In genomic region chr7:113331155-113331898, GRCh38 we compare ENCODE assay signal across 16 cellular contexts.
DNase-seq lines count a peak whose midpoint lies in the region; ATAC-seq and TF ChIP-seq lines count a peak whose summit lies in the region.
"Had no signal": no experiment of that assay in that cellular context is flagged by ENCODE, and none has a peak within 500 bp of the region (broad histone marks: within the 10 kb centered on the region; RNA-seq: fewer than 3 reads in every experiment).

No MANE protein-coding gene starts in this region.

- no peaks in the 10 kb centered on the region for H3K4me1 Mint-ChIP-seq in chondrocyte (ENCODE audit: low read depth)
- no peaks in the 10 kb centered on the region for H3K4me1 Mint-ChIP-seq in progenitor cell of endocrine pancreas (ENCODE audit: low read depth)
- H3K4me1 Mint-ChIP-seq: activated naive CD4-positive, alpha-beta T cell treated with anti-CD3 and anti-CD28 coated beads, Interleukin-2, amount 50 U/mL, for 24 hours; IgD-negative memory B cell had no signal

- H3K27ac Mint-ChIP-seq in chondrocyte (ENCODE audit: unreplicated experiment) (no peak overlapping the region), progenitor cell of endocrine pancreas (no peak overlapping the region)
- H3K27ac Mint-ChIP-seq: activated naive CD4-positive, alpha-beta T cell treated with anti-CD3 and anti-CD28 coated beads, Interleukin-2, amount 50 U/mL, for 24 hours; natural killer cell treated with Interleukin-12 subunit alpha and Interleukin-12 subunit beta and Interleukin-15 and Interleukin-18, amount 100 ng/mL, for 72 hours had no signal

- H3K9me3 Mint-ChIP-seq in chondrocyte (ENCODE audit: low read depth): peaks cover 10% of the 10 kb centered on the region
- peaks cover 2% of the 10 kb centered on the region for H3K9me3 Mint-ChIP-seq in progenitor cell of endocrine pancreas (ENCODE audit: low read depth)
- H3K9me3 Mint-ChIP-seq: activated naive CD4-positive, alpha-beta T cell treated with anti-CD3 and anti-CD28 coated beads, Interleukin-2, amount 50 U/mL, for 24 hours had no signal

- TF ChIP-seq CTCF in chondrocyte (IDR thresholded peaks at IDR 0.05): no peak
- TF ChIP-seq CTCF in progenitor cell of endocrine pancreas (IDR thresholded peaks at IDR 0.05; ENCODE audit: unreplicated experiment): no peak

- peak; percentile 8 for DNase-seq in DMS 273 (lab: John Stamatoyannopoulos, UW; ENCODE audit: unreplicated experiment)
- DNase-seq in DMS 273 treated with DMSO at 0.1 percent for 48 hours (lab: John Stamatoyannopoulos, UW): no peak
- peak; percentile 41 for DNase-seq in chondrocyte (ENCODE audit: low spot score)
- peak; percentile 24 for DNase-seq in iPS-NIHi7 (ENCODE audit: extremely low spot score)
- no peak for DNase-seq in stimulated activated CD8-positive, alpha-beta memory T cell treated with anti-CD3 and anti-CD28 coated beads, Interleukin-4, amount 100 ng/mL, for 48 hours
- no peak for DNase-seq in progenitor cell of endocrine pancreas (ENCODE audit: low spot score, unreplicated experiment)
- no peak for DNase-seq in HPDE6-E6E7 (ENCODE audit: extremely low spot score)
- DNase-seq: activated CD4-positive, alpha-beta T cell treated with anti-CD3 and anti-CD28 coated beads for 48 hours; effector CD8-positive, alpha-beta T cell; NCI-H1092; stimulated activated CD4-positive, alpha-beta T cell treated with anti-CD3 and anti-CD28 coated beads, Interleukin-2, amount 100 ng/mL, for 48 hours had no signal

- H3K4me3 Mint-ChIP-seq in chondrocyte (ENCODE audit: unreplicated experiment): no peak overlapping the region
- H3K4me3 Mint-ChIP-seq in progenitor cell of endocrine pancreas (ENCODE audit: low read depth): no peak overlapping the region
- H3K4me3 Mint-ChIP-seq: activated naive CD4-positive, alpha-beta T cell treated with anti-CD3 and anti-CD28 coated beads, Interleukin-2, amount 50 U/mL, for 24 hours; IgD-negative memory B cell; natural killer cell treated with Interleukin-12 subunit alpha and Interleukin-12 subunit beta and Interleukin-15 and Interleukin-18, amount 100 ng/mL, for 72 hours had no signal

- peaks cover 17% of the 10 kb centered on the region for H3K27me3 Mint-ChIP-seq in chondrocyte (ENCODE audit: low read depth)
- no peaks in the 10 kb centered on the region for H3K27me3 Mint-ChIP-seq in progenitor cell of endocrine pancreas
- H3K27me3 Mint-ChIP-seq: activated naive CD4-positive, alpha-beta T cell treated with anti-CD3 and anti-CD28 coated beads, Interleukin-2, amount 50 U/mL, for 24 hours; natural killer cell treated with Interleukin-12 subunit alpha and Interleukin-12 subunit beta and Interleukin-15 and Interleukin-18, amount 100 ng/mL, for 72 hours had no signal

- ATAC-seq in GM21619 (IDR thresholded peaks at IDR 0.05; ENCODE audit: unreplicated experiment): no peak
- ATAC-seq: natural killer cell treated with Interleukin-12 subunit alpha and Interleukin-12 subunit beta and Interleukin-15 and Interleukin-18, amount 100 ng/mL, for 72 hours; right lobe of liver had no signal

- H3K36me3 Mint-ChIP-seq in chondrocyte (ENCODE audit: low read depth) (no peaks in the 10 kb centered on the region), progenitor cell of endocrine pancreas (ENCODE audit: insufficient read depth) (no peaks in the 10 kb centered on the region)
- H3K36me3 Mint-ChIP-seq: activated naive CD4-positive, alpha-beta T cell treated with anti-CD3 and anti-CD28 coated beads, Interleukin-2, amount 50 U/mL, for 24 hours; IgD-negative memory B cell; natural killer cell treated with Interleukin-12 subunit alpha and Interleukin-12 subunit beta and Interleukin-15 and Interleukin-18, amount 100 ng/mL, for 72 hours had no signal

Comparison
In these comparisons a context has a peak if more than half of its experiments do, and no peak if none do; other contexts are left out.
1. DNase-seq: peak in DMS 273 (single experiment), chondrocyte (single experiment) and iPS-NIHi7 (single experiment); none in DMS 273 treated with DMSO at 0.1 percent for 48 hours (single experiment), stimulated activated CD8-positive, alpha-beta memory T cell treated with anti-CD3 and anti-CD28 coated beads, Interleukin-4, amount 100 ng/mL, for 48 hours (single experiment), progenitor cell of endocrine pancreas (single experiment) and HPDE6-E6E7 (single experiment).